30 cellular contexts compared by ENCODE assay signal in genomic region chr5:154342211-154342610, GRCh38.
"Had no signal": no experiment of that assay in that cellular context is flagged by ENCODE, and none has a peak within 500 bp of the region (broad histone marks: within the 10 kb centered on the region; RNA-seq: fewer than 3 reads in every experiment).

No MANE protein-coding gene starts in this region.

- ATAC-seq: activated CD4-positive, alpha-beta T cell treated with anti-CD3 and anti-CD28 coated beads for 36 hours; activated CD8-positive, alpha-beta memory T cell treated with anti-CD3 and anti-CD28 coated beads, Interleukin-2, amount 10 ng/mL, durations not matched to agents 7 days and 5 days; activated CD8-positive, alpha-beta T cell treated with anti-CD3 and anti-CD28 coated beads, Interleukin-2, amount 10 ng/mL, durations not matched to agents 7 days and 5 days; activated naive CD8-positive, alpha-beta T cell treated with anti-CD3 and anti-CD28 coated beads, Interleukin-2, amount 50 U/mL, for 24 hours; body of pancreas; gastroesophageal sphincter had no signal

- H3K27ac Mint-ChIP-seq: activated CD4-positive, alpha-beta memory T cell treated with anti-CD3 and anti-CD28 coated beads for 36 hours; activated CD4-positive, alpha-beta T cell treated with anti-CD3 and anti-CD28 coated beads for 36 hours; activated CD4-positive, alpha-beta T cell treated with anti-CD3 and anti-CD28 coated beads, Interleukin-2, amount 10 ng/mL, durations not matched to agents 24 days and 14 days; activated CD8-positive, alpha-beta memory T cell treated with anti-CD3 and anti-CD28 coated beads, Interleukin-2, amount 10 ng/mL, durations not matched to agents 7 days and 5 days; activated CD8-positive, alpha-beta T cell treated with anti-CD3 and anti-CD28 coated beads, Interleukin-2, amount 10 ng/mL, durations not matched to agents 7 days and 5 days; activated naive CD4-positive, alpha-beta T cell treated with anti-CD3 and anti-CD28 coated beads for 36 hours; activated naive CD4-positive, alpha-beta T cell treated with anti-CD3 and anti-CD28 coated beads, Interleukin-2, amount 50 U/mL, for 24 hours; activated naive CD8-positive, alpha-beta T cell treated with anti-CD3 and anti-CD28 coated beads for 36 hours; activated naive CD8-positive, alpha-beta T cell treated with anti-CD3 and anti-CD28 coated beads, Interleukin-2, amount 50 U/mL, for 24 hours; activated T-helper 1 cell treated with anti-CD3 and anti-CD28 coated beads, Interleukin-12 subunit alpha, Interleukin-12 subunit beta, Interleukin-2, Interleukin-4 antibody, amounts not matched to agents 30 ng/mL and 10 ng/mL and 1 ng/mL, durations not matched to agents 14 hours and 24 hours and 36 hours; activated T-helper 2 cell treated with anti-CD3 and anti-CD28 coated beads, Interferon-gamma antibody, Interleukin-2, Interleukin-4, amounts not matched to agents 10 μg/mL and 5 μg/mL and 100 μg/mL, durations not matched to agents 14 hours and 24 hours and 36 hours had no signal

- H3K9me3 Mint-ChIP-seq: activated CD4-positive, alpha-beta memory T cell treated with anti-CD3 and anti-CD28 coated beads for 36 hours; activated CD4-positive, alpha-beta T cell treated with anti-CD3 and anti-CD28 coated beads, Interleukin-2, amount 10 ng/mL, durations not matched to agents 24 days and 14 days; activated naive CD4-positive, alpha-beta T cell treated with anti-CD3 and anti-CD28 coated beads for 36 hours; activated naive CD4-positive, alpha-beta T cell treated with anti-CD3 and anti-CD28 coated beads, Interleukin-2, amount 50 U/mL, for 24 hours; activated naive CD8-positive, alpha-beta T cell treated with anti-CD3 and anti-CD28 coated beads for 36 hours; activated naive CD8-positive, alpha-beta T cell treated with anti-CD3 and anti-CD28 coated beads, Interleukin-2, amount 50 U/mL, for 24 hours; activated T-helper 1 cell treated with anti-CD3 and anti-CD28 coated beads, Interleukin-12 subunit alpha, Interleukin-12 subunit beta, Interleukin-2, Interleukin-4 antibody, amounts not matched to agents 30 ng/mL and 10 ng/mL and 1 ng/mL, durations not matched to agents 14 hours and 24 hours and 36 hours; activated T-helper 2 cell treated with anti-CD3 and anti-CD28 coated beads, Interferon-gamma antibody, Interleukin-2, Interleukin-4, amounts not matched to agents 10 μg/mL and 5 μg/mL and 100 μg/mL, durations not matched to agents 14 hours and 24 hours and 36 hours had no signal

- H3K4me1 Mint-ChIP-seq: activated naive CD4-positive, alpha-beta T cell treated with anti-CD3 and anti-CD28 coated beads, Interleukin-2, amount 50 U/mL, for 24 hours had no signal

- DNase-seq: activated CD4-positive, alpha-beta memory T cell treated with anti-CD3 and anti-CD28 coated beads for 36 hours; activated CD4-positive, alpha-beta T cell treated with anti-CD3 and anti-CD28 coated beads for 36 hours; activated CD4-positive, alpha-beta T cell treated with anti-CD3 and anti-CD28 coated beads, Interleukin-2, amount 10 ng/mL, durations not matched to agents 24 days and 14 days; activated CD4-positive, CD25-positive, alpha-beta regulatory T cell; activated CD4-positive, CD25-positive, alpha-beta regulatory T cell treated with anti-CD3 and anti-CD28 coated beads, Interleukin-2, amount 50 U/mL, for 72 hours; activated CD8-positive, alpha-beta memory T cell treated with anti-CD3 and anti-CD28 coated beads, Interleukin-2, amount 10 ng/mL, durations not matched to agents 7 days and 5 days; activated CD8-positive, alpha-beta memory T cell treated with anti-CD3 and anti-CD28 coated beads, Interleukin-2, amount 50 U/mL, for 4 hours; activated CD8-positive, alpha-beta T cell treated with anti-CD3 and anti-CD28 coated beads, Interleukin-2, amount 10 ng/mL, durations not matched to agents 7 days and 5 days; activated effector memory CD4-positive, alpha-beta T cell treated with anti-CD3 and anti-CD28 coated beads, Interleukin-2, amount 50 U/mL, for 16 hours; activated naive CD4-positive, alpha-beta T cell treated with anti-CD3 and anti-CD28 coated beads for 36 hours; activated naive CD8-positive, alpha-beta T cell treated with anti-CD3 and anti-CD28 coated beads for 36 hours; activated naive CD8-positive, alpha-beta T cell treated with anti-CD3 and anti-CD28 coated beads, Interleukin-2, amount 50 U/mL, for 24 hours; activated T-cell treated with anti-CD3 and anti-CD28 coated beads, Interleukin-2, amount 50 U/mL, for 1 hour; activated T-cell treated with anti-CD3 and anti-CD28 coated beads, Interleukin-2, amount 50 U/mL, for 48 hours; adrenal gland; amygdala; aorta; body of pancreas; caudate nucleus; cortex of kidney; dermis blood vessel endothelial cell; effector CD4-positive, alpha-beta T cell; esophagus squamous epithelium; foreskin melanocyte; T-helper 1 cell; T-helper 2 cell had no signal

- H3K4me3 Mint-ChIP-seq: activated CD4-positive, alpha-beta memory T cell treated with anti-CD3 and anti-CD28 coated beads for 36 hours; activated CD4-positive, alpha-beta T cell treated with anti-CD3 and anti-CD28 coated beads for 36 hours; activated CD4-positive, alpha-beta T cell treated with anti-CD3 and anti-CD28 coated beads, Interleukin-2, amount 10 ng/mL, durations not matched to agents 24 days and 14 days; activated CD8-positive, alpha-beta memory T cell treated with anti-CD3 and anti-CD28 coated beads, Interleukin-2, amount 10 ng/mL, durations not matched to agents 7 days and 5 days; activated CD8-positive, alpha-beta T cell treated with anti-CD3 and anti-CD28 coated beads, Interleukin-2, amount 10 ng/mL, durations not matched to agents 7 days and 5 days; activated naive CD4-positive, alpha-beta T cell treated with anti-CD3 and anti-CD28 coated beads for 36 hours; activated naive CD4-positive, alpha-beta T cell treated with anti-CD3 and anti-CD28 coated beads, Interleukin-2, amount 50 U/mL, for 24 hours; activated naive CD8-positive, alpha-beta T cell treated with anti-CD3 and anti-CD28 coated beads for 36 hours; activated naive CD8-positive, alpha-beta T cell treated with anti-CD3 and anti-CD28 coated beads, Interleukin-2, amount 50 U/mL, for 24 hours; activated T-helper 1 cell treated with anti-CD3 and anti-CD28 coated beads, Interleukin-12 subunit alpha, Interleukin-12 subunit beta, Interleukin-2, Interleukin-4 antibody, amounts not matched to agents 30 ng/mL and 10 ng/mL and 1 ng/mL, durations not matched to agents 14 hours and 24 hours and 36 hours had no signal

- H3K27me3 Mint-ChIP-seq: activated CD4-positive, alpha-beta memory T cell treated with anti-CD3 and anti-CD28 coated beads for 36 hours; activated CD4-positive, alpha-beta T cell treated with anti-CD3 and anti-CD28 coated beads for 36 hours; activated CD4-positive, alpha-beta T cell treated with anti-CD3 and anti-CD28 coated beads, Interleukin-2, amount 10 ng/mL, durations not matched to agents 24 days and 14 days; activated CD8-positive, alpha-beta memory T cell treated with anti-CD3 and anti-CD28 coated beads, Interleukin-2, amount 10 ng/mL, durations not matched to agents 7 days and 5 days; activated naive CD4-positive, alpha-beta T cell treated with anti-CD3 and anti-CD28 coated beads, Interleukin-2, amount 50 U/mL, for 24 hours; activated naive CD8-positive, alpha-beta T cell treated with anti-CD3 and anti-CD28 coated beads for 36 hours; activated naive CD8-positive, alpha-beta T cell treated with anti-CD3 and anti-CD28 coated beads, Interleukin-2, amount 50 U/mL, for 24 hours had no signal
